Comparison of ENCODE assay signal across 12 cellular contexts in genomic region chr1:164774413-164774812, GRCh38.
DNase-seq lines count a peak whose midpoint lies in the region; ATAC-seq, FAIRE-seq and TF ChIP-seq lines count a peak whose summit lies in the region.
"Had no signal": no experiment of that assay in that cellular context is flagged by ENCODE, and none has a peak within 500 bp of the region (broad histone marks: within the 10 kb centered on the region; RNA-seq: fewer than 3 reads in every experiment).

No MANE protein-coding gene starts in this region.

- TF ChIP-seq EP300 in A549 (IDR thresholded peaks at IDR 0.05) = no peak

- H3K27me3 ChIP-seq in muscle layer of duodenum (ENCODE audit: low read depth, low read length) = no peaks in the 10 kb centered on the region

- H3K4me2 ChIP-seq in A549 = peak overlapping the region; percentile 44

- TF ChIP-seq CTCF in A549 (IDR thresholded peaks at IDR 0.05) (peak; percentile 10; the same call in 1 of the 3 replicates), GM12872 (IDR thresholded peaks at IDR 0.05; ENCODE audit: insufficient read depth, low read depth, low read length) (peak; percentile 16; the same call in 1 of the 3 replicates), astrocyte of the spinal cord (IDR thresholded peaks at IDR 0.05; ENCODE audit: low read depth, low read length) (peak; percentile 20), GM20000 (IDR thresholded peaks at IDR 0.05; ENCODE audit: extremely low read depth, missing control alignments) (no peak)

- TF ChIP-seq RAD21 in A549 (conservative IDR thresholded peaks at IDR 0.05 in 1 of 2, IDR thresholded peaks at IDR 0.05 in 1 of 2) = no peak

- no peaks in the 10 kb centered on the region for H3K36me3 ChIP-seq in muscle layer of duodenum (ENCODE audit: control insufficient read depth in 1 of 2, insufficient read depth in 2 of 2, low read length in 2 of 2)

- H3K27ac ChIP-seq in A549 (peak overlapping the region; percentile 90 to 94), muscle layer of duodenum (ENCODE audit: low read length) (peak overlapping the region; percentile 52)

- no peak for DNase-seq in A549 (ENCODE audit: low read depth in 1 of 2, low spot score in 1 of 2)
- DNase-seq in astrocyte of the spinal cord (ENCODE audit: low read depth, low spot score) = no peak
- no peak for DNase-seq in glomerular visceral epithelial cell (ENCODE audit: extremely low spot score)
- no peak for DNase-seq in GM20000 (ENCODE audit: low spot score)
- DNase-seq in NCI-H2171 (lab: John Stamatoyannopoulos, UW) = no peak
- DNase-seq: CD4-positive, CD25-positive, alpha-beta regulatory T cell; RPMI8226; stimulated activated CD4-positive, alpha-beta T cell treated with anti-CD3 and anti-CD28 coated beads, Interleukin-4, amount 100 ng/mL, for 1 hour; substantia nigra had no signal

- 44% methylated on average over 4 of the region's 4 CpGs for WGBS in A549 (ENCODE audit: missing lambda C conversion rate)

- POLR2A ChIA-PET in A549 (lab: Yijun Ruan, JAX) = no interaction called here

- in situ Hi-C loops in astrocyte of the spinal cord (cut with HindIII; ENCODE audit: low sequenced_read_pairs) = no loop called here

- H3K4me3 ChIP-seq in A549 (no peak overlapping the region), astrocyte of the spinal cord (ENCODE audit: low read depth, low read length) (no peak overlapping the region), muscle layer of duodenum (ENCODE audit: low read depth in 1 of 2, low read length in 2 of 2) (no peak overlapping the region)

- peaks cover 91% of the 10 kb centered on the region for H3K4me1 ChIP-seq in A549
- peaks cover 24 to 30% of the 10 kb centered on the region in 2 donors for H3K4me1 ChIP-seq in muscle layer of duodenum (ENCODE audit: control insufficient read depth in 1 of 2, insufficient read depth in 2 of 2, low read length in 2 of 2)

- FAIRE-seq in A549 (lab: Jason Lieb, UNC) = no peak

- no peak for ATAC-seq in A549
- no peak for ATAC-seq in GM21786 (IDR thresholded peaks at IDR 0.05; ENCODE audit: unreplicated experiment)

- CTCF ChIA-PET in A549 (lab: Yijun Ruan, JAX) = interaction anchor here (1.2 to 4.8 kb wide), 2 partner anchors 13 to 26 kb away, joined by 3 to 45 read pairs; no protein-coding TSS in a partner anchor

- TF ChIP-seq POLR2A in A549 (IDR thresholded peaks at IDR 0.05; ENCODE audit: low read length) = no peak

- H3K9me3 ChIP-seq in A549 = no peaks in the 10 kb centered on the region
- H3K9me3 ChIP-seq in muscle layer of duodenum (ENCODE audit: control insufficient read depth in 1 of 2, low read length in 2 of 2) = no peaks in the 10 kb centered on the region

TF ChIP-seq in A549, 52 proteins besides CTCF, POLR2A, EP300 and RAD21:
- TF ChIP-seq FOSL2 (IDR thresholded peaks at IDR 0.05) = no peak
- no peak for TF ChIP-seq FOSL2 (CRISPR knock-in tag; IDR thresholded peaks at IDR 0.05)
- no peak for TF ChIP-seq CHD4 (IDR thresholded peaks at IDR 0.05; ENCODE audit: borderline replicate concordance)
- TF ChIP-seq POLR2AphosphoS2 (conservative IDR thresholded peaks at IDR 0.05; ENCODE audit: low read length) = no peak
- TF ChIP-seq RARB (CRISPR knock-in tag; IDR thresholded peaks at IDR 0.05) = no peak
- TF ChIP-seq RCOR1 (IDR thresholded peaks at IDR 0.05; ENCODE audit: low read depth, low read length) = no peak
- no peak for TF ChIP-seq SREBF2 (IDR thresholded peaks at IDR 0.05)
- TF ChIP-seq ZC3H11A (IDR thresholded peaks at IDR 0.05) = no peak
- no peak for TF ChIP-seq REST (IDR thresholded peaks at IDR 0.05)
